ENCODE assay signal across 23 cellular contexts in the genomic region with DNA sequence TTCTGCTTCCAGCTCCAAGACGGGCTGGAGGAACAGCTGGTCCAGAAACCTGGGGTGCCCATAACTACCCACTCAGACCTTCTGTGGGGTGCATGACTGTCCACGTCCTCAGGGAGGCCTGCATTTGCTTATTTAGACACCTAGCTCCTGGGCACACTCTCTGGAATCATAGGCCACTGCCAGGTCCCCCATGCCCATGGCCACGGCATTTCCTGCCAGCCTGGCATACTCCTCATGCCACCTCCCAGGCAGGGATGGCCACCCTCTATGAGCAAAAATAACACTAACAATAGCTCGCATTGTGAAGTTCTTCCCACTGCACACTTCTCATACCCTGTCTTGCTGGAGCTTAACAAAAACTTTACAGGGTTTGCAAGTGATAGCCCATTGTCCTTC.
DNase-seq lines count a peak whose midpoint lies in the region; ATAC-seq and TF ChIP-seq lines count a peak whose summit lies in the region.
"Had no signal": no experiment of that assay in that cellular context is flagged by ENCODE, and none has a peak within 500 bp of the region (broad histone marks: within the 10 kb centered on the region; RNA-seq: fewer than 3 reads in every experiment).

No MANE protein-coding gene starts in this region.

- H3K79me2 ChIP-seq in mammary epithelial cell (ENCODE audit: insufficient read depth, low read length): no peaks in the 10 kb centered on the region

- dilution Hi-C loops in mammary epithelial cell (cut with HindIII; ENCODE audit: low sequenced_read_pairs): no loop called here

- no peak overlapping the region for H3K4me3 ChIP-seq in mammary epithelial cell (replicated peaks in 1 of 3; ENCODE audit: insufficient read depth in 1 of 3, low read depth in 2 of 3, low read length in 3 of 3)
- H3K4me3 ChIP-seq in stomach smooth muscle (ENCODE audit: low read length in 2 of 2): peak overlapping the region in 1 of 2 donors; percentile 67
- H3K4me3 ChIP-seq: pancreas, PC-9, thyroid gland had no signal

- 42% methylated on average over 4 of the region's 4 CpGs for WGBS in mammary epithelial cell (ENCODE audit: low coverage, missing lambda C conversion rate)

- DNase-seq in mammary epithelial cell: no peak
- peak; percentile 21 for DNase-seq in foreskin melanocyte
- DNase-seq in myocyte (ENCODE audit: low read depth): peak; percentile 39
- no peak for DNase-seq in AG08396 (ENCODE audit: low spot score)
- DNase-seq in NCI-H1417 treated with DMSO at 0.1 percent for 48 hours (lab: John Stamatoyannopoulos, UW): no peak
- DNase-seq: activated CD4-positive, alpha-beta memory T cell treated with anti-CD3 and anti-CD28 coated beads for 36 hours; activated CD4-positive, alpha-beta T cell treated with anti-CD3 and anti-CD28 coated beads for 1 hour; activated naive CD4-positive, alpha-beta T cell treated with Interleukin-2 at 50 U/mL for 16 hours; COR-L47; NCI-H2081; NCI-H226; NCI-H526 treated with DMSO at 0.1 percent for 48 hours; nephron progenitor cell; NK-92 treated with Interleukin-12 subunit alpha and Interleukin-12 subunit beta, amount 100 ng/mL, for 24 hours; pancreas; PC-9; retina; stimulated activated CD4-positive, alpha-beta T cell treated with anti-CD3 and anti-CD28 coated beads, Interleukin-2, amount 100 ng/mL, for 24 hours; thyroid gland had no signal

- H3K27ac ChIP-seq in mammary epithelial cell (ENCODE audit: insufficient read depth, low read depth, low read length): no peak overlapping the region
- peak overlapping the region; percentile 98 for H3K27ac ChIP-seq in stomach smooth muscle (ENCODE audit: low read length)
- H3K27ac ChIP-seq: C4-2B, pancreas, PC-9, thyroid gland had no signal

- H3K4me2 ChIP-seq in mammary epithelial cell (ENCODE audit: insufficient read depth, low read depth, low read length): no peak overlapping the region
- H3K4me2 ChIP-seq: PC-9 had no signal

- H3K9me3 ChIP-seq in mammary epithelial cell (replicated peaks; ENCODE audit: insufficient read depth, low read length) (no peaks in the 10 kb centered on the region), stomach smooth muscle (ENCODE audit: control insufficient read depth in 2 of 2, low read length in 2 of 2) (peaks cover 0 to 4% of the 10 kb centered on the region in 2 donors)
- H3K9me3 ChIP-seq: pancreas, thyroid gland had no signal

- in situ Hi-C loops in mammary epithelial cell (cut with MboI; ENCODE audit: low sequenced_read_pairs in 2 of 2): no loop called here

- no peak for ATAC-seq in HG03095 (IDR thresholded peaks at IDR 0.05; ENCODE audit: unreplicated experiment)
- ATAC-seq: HCT116, pancreas had no signal

- TF ChIP-seq CTCF in mammary epithelial cell (conservative IDR thresholded peaks at IDR 0.05 in 1 of 2, IDR thresholded peaks at IDR 0.05 in 1 of 2; ENCODE audit: extremely low read depth in 1 of 2, insufficient read depth in 1 of 2, low read depth in 1 of 2, low read length in 2 of 2): no peak

- no peaks in the 10 kb centered on the region for H3K36me3 ChIP-seq in mammary epithelial cell (ENCODE audit: insufficient read depth, low read length)
- H3K36me3 ChIP-seq in stomach smooth muscle (ENCODE audit: control insufficient read depth in 2 of 2, insufficient read depth in 2 of 2, low read length in 2 of 2): no peaks in the 10 kb centered on the region
- H3K36me3 ChIP-seq: pancreas, thyroid gland had no signal

- intact Hi-C loops in mammary epithelial cell (cut with micrococcal nuclease): no loop called here

- H4K20me1 ChIP-seq in mammary epithelial cell (ENCODE audit: insufficient read depth, low read length): no peaks in the 10 kb centered on the region

- H3K4me1 ChIP-seq in mammary epithelial cell (ENCODE audit: insufficient read depth, low read length) (no peaks in the 10 kb centered on the region), stomach smooth muscle (ENCODE audit: control insufficient read depth, insufficient read depth, low read length) (peaks cover 58% of the 10 kb centered on the region)
- H3K4me1 ChIP-seq: thyroid gland had no signal

- CTCF ChIA-PET in mammary epithelial cell (lab: Charles Lee; ENCODE audit: low non-redundant PET): no interaction called here

- H3K9ac ChIP-seq in mammary epithelial cell (ENCODE audit: insufficient read depth, low read length) (no peak overlapping the region), stomach smooth muscle (ENCODE audit: low read length in 2 of 2) (peak overlapping the region; percentile 36 to 83)

- BruUV-seq in mammary epithelial cell (replicated peaks; lab: Mats Ljungman, UMichigan): no TSS peak

- H2AFZ ChIP-seq in mammary epithelial cell (ENCODE audit: low read depth, low read length): peak overlapping the region; percentile 40
- H2AFZ ChIP-seq: PC-9 had no signal

- H3K27me3 ChIP-seq in mammary epithelial cell (ENCODE audit: insufficient read depth, low read length) (no peaks in the 10 kb centered on the region), stomach smooth muscle (ENCODE audit: control insufficient read depth in 1 of 2, insufficient read depth in 2 of 2, low read length in 2 of 2) (no peaks in the 10 kb centered on the region)
- H3K27me3 ChIP-seq: pancreas, thyroid gland had no signal

Comparison
In these comparisons a context has a peak if more than half of its experiments do, and no peak if none do; other contexts are left out.
1. DNase-seq: peak in foreskin melanocyte (single experiment) and myocyte (single experiment); none in mammary epithelial cell (single experiment), AG08396 (single experiment) and NCI-H1417 treated with DMSO at 0.1 percent for 48 hours (single experiment).